1 cellular context compared by ENCODE assay signal in genomic region chr22:46471901-46472721, GRCh38.
TF ChIP-seq lines count a peak whose summit lies in the region.

No MANE protein-coding gene starts in this region.

TF ChIP-seq in H1, 55 proteins besides CTCF, POLR2A, EP300 and RAD21 (continued from another document):
- no peak for TF ChIP-seq CHD7 (IDR thresholded peaks at IDR 0.05; ENCODE audit: insufficient replicate concordance, low read length)
